ENCODE assay signal across 8 cellular contexts in genomic region chr1:13749543-13750307, GRCh38. TPM values are rescaled to one million over a fixed set of nuclear protein-coding genes. Genes with fewer than 3 reads are reported as not detected.
DNase-seq lines count a peak whose midpoint lies in the region; ATAC-seq and TF ChIP-seq lines count a peak whose summit lies in the region.

No MANE protein-coding gene starts in this region.

- no peak for TF ChIP-seq EP300 in stomach (IDR thresholded peaks at IDR 0.05)

- H3K36me3 Mint-ChIP-seq in IgD-negative memory B cell, result peaks cover 3% of the 10 kb centered on the region
- H3K36me3 Mint-ChIP-seq in effector memory CD8-positive, alpha-beta T cell (ENCODE audit: insufficient read depth), result peaks cover 53% of the 10 kb centered on the region

- H3K27me3 ChIP-seq in stomach, result no peaks in the 10 kb centered on the region

- H3K4me3 ChIP-seq in mucosa of descending colon (peak overlapping the region; percentile 79), stomach (peak overlapping the region; percentile 62 to 93 (median 89))

- no peaks in the 10 kb centered on the region for H3K9me3 ChIP-seq in mucosa of descending colon
- no peaks in the 10 kb centered on the region for H3K9me3 ChIP-seq in stomach

- 0% methylated on average over 10 to 81 of the region's 81 CpGs for WGBS in stomach, 5 donors

- H3K27me3 Mint-ChIP-seq in IgD-negative memory B cell, result no peaks in the 10 kb centered on the region
- H3K27me3 Mint-ChIP-seq in effector memory CD8-positive, alpha-beta T cell, result no peaks in the 10 kb centered on the region

- DNase-seq in Caki2 (ENCODE audit: low read depth) (peak; percentile 36), mucosa of descending colon (peak in 1 of 3 donors; percentile 81), stomach (peak; percentile 67), iPS-NIHi7 (ENCODE audit: extremely low spot score) (no peak)
- peak; percentile 74 for DNase-seq in activated CD4-positive, CD25-positive, alpha-beta regulatory T cell treated with anti-CD3 and anti-CD28 coated beads, Interleukin-2, amount 50 U/mL, for 72 hours
- peak; percentile 38 to 46 (median 40) for DNase-seq in effector memory CD8-positive, alpha-beta T cell

- in situ Hi-C loops in Caki2 (cut with HindIII; ENCODE audit: low pct_unique_long_range_greater_than_20kb, low sequenced_read_pairs), result no loop called here

- H3K4me1 ChIP-seq in mucosa of descending colon (ENCODE audit: low read depth), result peaks cover 22% of the 10 kb centered on the region
- peaks cover 18 to 56% (median 50%) of the 10 kb centered on the region in 4 donors for H3K4me1 ChIP-seq in stomach

- intact Hi-C loops in mucosa of descending colon (cut with DNase I, micrococcal nuclease) (no loop called here), stomach (cut with DNase I; ENCODE audit: low total_unique reads) (no loop called here)

- ATAC-seq in GM21526 (IDR thresholded peaks at IDR 0.05; ENCODE audit: low FRiP score, unreplicated experiment), result peak; percentile 17
- ATAC-seq in effector memory CD8-positive, alpha-beta T cell (replicated peaks), result peak; percentile 29
- ATAC-seq in mucosa of descending colon, result peak; percentile 63

- H3K27ac ChIP-seq in stomach, result peak overlapping the region; percentile 90 to 98 (median 96)

- H3K4me1 Mint-ChIP-seq in IgD-negative memory B cell, result peaks cover 46 to 69% (median 59%) of the 10 kb centered on the region in 3 donors
- H3K4me1 Mint-ChIP-seq in effector memory CD8-positive, alpha-beta T cell (ENCODE audit: low read depth in 2 of 2), result peaks cover 46 to 52% of the 10 kb centered on the region in 2 donors

- H3K27ac Mint-ChIP-seq in IgD-negative memory B cell, result peak overlapping the region; percentile 85 to 99 (median 97)
- H3K27ac Mint-ChIP-seq in effector memory CD8-positive, alpha-beta T cell, result peak overlapping the region; percentile 92 to 98

- H3K36me3 ChIP-seq in mucosa of descending colon (ENCODE audit: low read depth) (no peaks in the 10 kb centered on the region), stomach (peaks cover 0 to 6% (median 0%) of the 10 kb centered on the region in 4 donors)

- no peak for TF ChIP-seq CTCF in mucosa of descending colon (IDR thresholded peaks at IDR 0.05)
- TF ChIP-seq CTCF in stomach (IDR thresholded peaks at IDR 0.05), result no peak

- no peak for TF ChIP-seq POLR2A in stomach (IDR thresholded peaks at IDR 0.05)

- H3K4me3 Mint-ChIP-seq in IgD-negative memory B cell, result peak overlapping the region; percentile 76 to 99 (median 98)
- H3K4me3 Mint-ChIP-seq in effector memory CD8-positive, alpha-beta T cell, result peak overlapping the region; percentile 95 to 97

- H3K9me3 Mint-ChIP-seq in IgD-negative memory B cell, result peaks cover 0 to 2% (median 0%) of the 10 kb centered on the region in 3 donors
- no peaks in the 10 kb centered on the region for H3K9me3 Mint-ChIP-seq in effector memory CD8-positive, alpha-beta T cell

RNA-seq across cellular contexts. Expression of gene PRDM2, which starts 49.7 kb away (rescaled TPM):
- total RNA-seq in Caki2 (2014; rRNA removed; shearing (Covaris generic); ENCODE audit: low replicate concordance), result 0.14 and 1.0 TPM in 2 replicates
- polyA plus RNA-seq in IgD-negative memory B cell (50.3 TPM), stomach (10 to 100 TPM; 10.1 to 13.3 (median 12.7) TPM)
- total RNA-seq in mucosa of descending colon (10 to 100 TPM; 34.7 to 56.1 (median 39.8) TPM), stomach (10 to 100 TPM; 11.6 to 77.7 (median 38.5) TPM)
